In the genomic region with DNA sequence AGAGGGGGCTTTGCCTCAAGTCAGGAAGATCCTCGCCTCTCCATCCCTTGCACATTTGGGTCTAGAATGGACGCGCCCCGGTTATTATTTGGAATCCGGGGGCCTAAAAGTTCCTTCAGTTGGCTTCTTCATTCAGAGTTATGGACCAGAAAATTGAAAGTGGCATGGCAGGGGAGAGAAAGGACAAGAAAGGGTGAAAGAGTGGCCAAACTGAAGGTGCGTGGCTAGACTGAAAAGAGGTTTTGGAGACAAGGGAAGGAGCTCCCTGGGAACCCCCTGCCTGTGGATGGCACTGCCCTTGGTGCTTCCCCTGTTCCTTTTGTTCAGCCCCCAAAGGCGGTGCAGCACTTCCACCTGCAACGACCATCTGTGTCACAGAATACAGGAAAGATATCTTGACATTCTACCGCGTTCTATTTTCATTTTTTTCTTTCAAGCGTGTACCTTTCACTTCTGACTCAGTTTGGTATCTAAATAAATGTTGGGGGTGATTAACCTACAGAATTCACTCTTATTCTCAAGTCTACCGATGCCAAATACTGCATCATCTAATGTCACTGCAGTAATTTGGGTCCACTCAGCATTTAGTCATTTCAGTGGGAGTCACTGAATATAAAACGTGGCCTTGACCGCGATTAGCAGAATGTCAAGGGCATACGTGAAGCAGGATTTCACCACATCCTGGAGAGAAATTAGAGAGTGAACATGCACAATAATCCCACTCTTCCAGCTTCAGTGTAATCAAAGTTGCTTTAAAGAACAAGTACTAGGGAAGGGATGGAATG, we compare ENCODE assay signal across 8 cellular contexts.
DNase-seq lines count a peak whose midpoint lies in the region; ATAC-seq lines count a peak whose summit lies in the region.

No MANE protein-coding gene starts in this region.

- DNase-seq in EL = peak; percentile 23
- peak; percentile 53 for DNase-seq in NCI-H146 (lab: John Stamatoyannopoulos, UW)
- peak; percentile 51 for DNase-seq in activated naive CD8-positive, alpha-beta T cell treated with anti-CD3 and anti-CD28 coated beads, Interleukin-2, amount 50 U/mL, for 24 hours
- DNase-seq in stimulated activated naive B cell treated with anti-CD40 and anti-IgM and Interleukin-4, amounts not matched to agents 10 μg/mL and 1 μg/mL and 100 μg/mL, for 72 hours = peak; percentile 6
- DNase-seq in foreskin melanocyte = no peak
- no peak for DNase-seq in HPDE6-E6E7 (ENCODE audit: extremely low spot score)

- H3K27ac ChIP-seq in layer of hippocampus (ENCODE audit: low read depth, low read length) = peak overlapping the region; percentile 55

- peaks cover 2% of the 10 kb centered on the region for H3K36me3 Mint-ChIP-seq in activated naive CD8-positive, alpha-beta T cell treated with anti-CD3 and anti-CD28 coated beads, Interleukin-2, amount 50 U/mL, for 24 hours (ENCODE audit: low read depth)
- no peaks in the 10 kb centered on the region for H3K36me3 Mint-ChIP-seq in stimulated activated naive B cell treated with anti-CD40 and anti-IgM and Interleukin-4, amounts not matched to agents 10 μg/mL and 1 μg/mL and 100 μg/mL, for 72 hours

- H3K9me3 Mint-ChIP-seq in activated naive CD8-positive, alpha-beta T cell treated with anti-CD3 and anti-CD28 coated beads, Interleukin-2, amount 50 U/mL, for 24 hours = no peaks in the 10 kb centered on the region
- H3K9me3 Mint-ChIP-seq in stimulated activated naive B cell treated with anti-CD40 and anti-IgM and Interleukin-4, amounts not matched to agents 10 μg/mL and 1 μg/mL and 100 μg/mL, for 72 hours = no peaks in the 10 kb centered on the region

- H3K27me3 Mint-ChIP-seq in activated naive CD8-positive, alpha-beta T cell treated with anti-CD3 and anti-CD28 coated beads, Interleukin-2, amount 50 U/mL, for 24 hours = peaks cover 20% of the 10 kb centered on the region
- H3K27me3 Mint-ChIP-seq in stimulated activated naive B cell treated with anti-CD40 and anti-IgM and Interleukin-4, amounts not matched to agents 10 μg/mL and 1 μg/mL and 100 μg/mL, for 72 hours = no peaks in the 10 kb centered on the region

- ATAC-seq in activated naive CD8-positive, alpha-beta T cell treated with anti-CD3 and anti-CD28 coated beads, Interleukin-2, amount 50 U/mL, for 24 hours = peak; percentile 77
- peak; percentile 45 to 49 for ATAC-seq in stimulated activated naive B cell treated with anti-CD40 and anti-IgM and Interleukin-4, amounts not matched to agents 10 μg/mL and 1 μg/mL and 100 μg/mL, for 72 hours (replicated peaks)
- no peak for ATAC-seq in GM21825 (IDR thresholded peaks at IDR 0.05; ENCODE audit: unreplicated experiment)

- peaks cover 38% of the 10 kb centered on the region for H3K4me1 Mint-ChIP-seq in activated naive CD8-positive, alpha-beta T cell treated with anti-CD3 and anti-CD28 coated beads, Interleukin-2, amount 50 U/mL, for 24 hours
- peaks cover 17 to 27% of the 10 kb centered on the region in 2 donors for H3K4me1 Mint-ChIP-seq in stimulated activated naive B cell treated with anti-CD40 and anti-IgM and Interleukin-4, amounts not matched to agents 10 μg/mL and 1 μg/mL and 100 μg/mL, for 72 hours

- H3K4me3 Mint-ChIP-seq in activated naive CD8-positive, alpha-beta T cell treated with anti-CD3 and anti-CD28 coated beads, Interleukin-2, amount 50 U/mL, for 24 hours = peak overlapping the region; percentile 72
- H3K4me3 Mint-ChIP-seq in stimulated activated naive B cell treated with anti-CD40 and anti-IgM and Interleukin-4, amounts not matched to agents 10 μg/mL and 1 μg/mL and 100 μg/mL, for 72 hours = peak overlapping the region; percentile 83 to 89

- H3K27ac Mint-ChIP-seq in activated naive CD8-positive, alpha-beta T cell treated with anti-CD3 and anti-CD28 coated beads, Interleukin-2, amount 50 U/mL, for 24 hours = peak overlapping the region; percentile 76
- H3K27ac Mint-ChIP-seq in stimulated activated naive B cell treated with anti-CD40 and anti-IgM and Interleukin-4, amounts not matched to agents 10 μg/mL and 1 μg/mL and 100 μg/mL, for 72 hours = peak overlapping the region; percentile 94

- no peaks in the 10 kb centered on the region for H3K27me3 ChIP-seq in layer of hippocampus (ENCODE audit: control insufficient read depth, insufficient read depth, low read length)

Comparison
In these comparisons a context has a peak if more than half of its experiments do, and no peak if none do; other contexts are left out.
1. DNase-seq: peak in EL (single experiment), NCI-H146 (single experiment), activated naive CD8-positive, alpha-beta T cell treated with anti-CD3 and anti-CD28 coated beads, Interleukin-2, amount 50 U/mL, for 24 hours (single experiment) and stimulated activated naive B cell treated with anti-CD40 and anti-IgM and Interleukin-4, amounts not matched to agents 10 μg/mL and 1 μg/mL and 100 μg/mL, for 72 hours (single experiment); none in foreskin melanocyte (single experiment) and HPDE6-E6E7 (single experiment).